Comparison of ENCODE assay signal across 8 cellular contexts in genomic region chr7:1100386-1100785, GRCh38. TPM values are rescaled to one million over a fixed set of nuclear protein-coding genes. Genes with fewer than 3 reads are reported as not detected.
"Had no signal": no experiment of that assay in that cellular context is flagged by ENCODE, and none has a peak within 500 bp of the region (broad histone marks: within the 10 kb centered on the region; RNA-seq: fewer than 3 reads in every experiment).

No MANE protein-coding gene starts in this region.

- H3K4me1 Mint-ChIP-seq: immature natural killer cell had no signal

- H3K27me3 ChIP-seq: transverse colon had no signal

- H3K27ac Mint-ChIP-seq: activated B cell treated with CpG ODN at 0.5 μM for 24 hours; activated CD4-positive, alpha-beta T cell treated with anti-CD3 and anti-CD28 coated beads, Interleukin-2, amount 10 ng/mL, durations not matched to agents 24 days and 14 days; activated naive CD4-positive, alpha-beta T cell treated with anti-CD3 and anti-CD28 coated beads, Interleukin-2, amount 10 ng/mL, durations not matched to agents 7 days and 5 days; dendritic cell treated with granulocyte-macrophage colony-stimulating factor and Interleukin-4, amounts not matched to agents 40 ng/mL and 50 ng/mL, for 4 days; immature natural killer cell; T-helper 17 cell had no signal

- H3K27me3 Mint-ChIP-seq: activated B cell treated with CpG ODN at 0.5 μM for 24 hours; activated CD4-positive, alpha-beta T cell treated with anti-CD3 and anti-CD28 coated beads, Interleukin-2, amount 10 ng/mL, durations not matched to agents 24 days and 14 days; activated naive CD4-positive, alpha-beta T cell treated with anti-CD3 and anti-CD28 coated beads, Interleukin-2, amount 10 ng/mL, durations not matched to agents 7 days and 5 days; dendritic cell treated with granulocyte-macrophage colony-stimulating factor and Interleukin-4, amounts not matched to agents 40 ng/mL and 50 ng/mL, for 4 days; T-helper 17 cell had no signal

- H3K4me3 ChIP-seq: transverse colon had no signal

- H3K36me3 Mint-ChIP-seq: activated naive CD4-positive, alpha-beta T cell treated with anti-CD3 and anti-CD28 coated beads, Interleukin-2, amount 10 ng/mL, durations not matched to agents 7 days and 5 days had no signal

- H3K9me3 Mint-ChIP-seq: activated CD4-positive, alpha-beta T cell treated with anti-CD3 and anti-CD28 coated beads, Interleukin-2, amount 10 ng/mL, durations not matched to agents 24 days and 14 days; activated naive CD4-positive, alpha-beta T cell treated with anti-CD3 and anti-CD28 coated beads, Interleukin-2, amount 10 ng/mL, durations not matched to agents 7 days and 5 days; dendritic cell treated with granulocyte-macrophage colony-stimulating factor and Interleukin-4, amounts not matched to agents 40 ng/mL and 50 ng/mL, for 4 days; immature natural killer cell; nephron had no signal

- ATAC-seq: T-helper 17 cell had no signal

- DNase-seq: activated B cell treated with CpG ODN at 0.5 μM for 24 hours; activated CD4-positive, alpha-beta T cell treated with anti-CD3 and anti-CD28 coated beads, Interleukin-2, amount 10 ng/mL, durations not matched to agents 24 days and 14 days; activated naive CD4-positive, alpha-beta T cell treated with anti-CD3 and anti-CD28 coated beads, Interleukin-2, amount 10 ng/mL, durations not matched to agents 7 days and 5 days; immature natural killer cell; T-helper 17 cell; transverse colon had no signal

- H3K4me3 Mint-ChIP-seq: activated B cell treated with CpG ODN at 0.5 μM for 24 hours; activated CD4-positive, alpha-beta T cell treated with anti-CD3 and anti-CD28 coated beads, Interleukin-2, amount 10 ng/mL, durations not matched to agents 24 days and 14 days; activated naive CD4-positive, alpha-beta T cell treated with anti-CD3 and anti-CD28 coated beads, Interleukin-2, amount 10 ng/mL, durations not matched to agents 7 days and 5 days; dendritic cell treated with granulocyte-macrophage colony-stimulating factor and Interleukin-4, amounts not matched to agents 40 ng/mL and 50 ng/mL, for 4 days; immature natural killer cell; nephron; T-helper 17 cell had no signal

- H3K9me3 ChIP-seq: transverse colon had no signal

- H3K36me3 ChIP-seq: transverse colon had no signal

- H3K27ac ChIP-seq: transverse colon had no signal

RNA-seq across cellular contexts. Expression of gene GPER1, which starts 12.5 kb away (rescaled TPM):
- total RNA-seq: activated CD4-positive, alpha-beta T cell treated with anti-CD3 and anti-CD28 coated beads, Interleukin-2, amount 10 ng/mL, durations not matched to agents 24 days and 14 days had no signal
